ENCODE assay signal across 8 cellular contexts in genomic region chr11:108467091-108467823, GRCh38. TPM values are rescaled to one million over a fixed set of nuclear protein-coding genes. Genes with fewer than 3 reads are reported as not detected.
A peak's percentile ranks its signal among the peaks of the same experiment; 100 is the strongest.
DNase-seq lines count a peak whose midpoint lies in the region; ATAC-seq and TF ChIP-seq lines count a peak whose summit lies in the region.

TSS of gene C11orf65 (minus strand) at chr11:108467529. CDS start at chr11:108461559, 5,970 bp downstream.

- no peaks in the 10 kb centered on the region for H3K36me3 ChIP-seq in BJ (ENCODE audit: control insufficient read depth, insufficient read depth, low read length)

- CTCF ChIA-PET in BJ (lab: Yijun Ruan, JAX), result interaction anchor here (0.6 to 1.2 kb wide), 2 partner anchors 180 to 182 kb away, joined by 3 read pairs; no protein-coding TSS in a partner anchor

- POLR2A ChIA-PET in BJ (lab: Charles Lee), result no interaction called here

- no peaks in the 10 kb centered on the region for H3K27me3 ChIP-seq in BJ (ENCODE audit: control insufficient read depth, insufficient read depth, low read length)

- no peak for TF ChIP-seq CTCF in BJ (IDR thresholded peaks at IDR 0.05; ENCODE audit: insufficient read depth, low read depth, low read length)

- peak within 1 kb of the TSS; percentile 94 for H3K27ac ChIP-seq in cingulate gyrus (ENCODE audit: low read depth, low read length)

- H3K4me3 ChIP-seq in BJ (ENCODE audit: low read depth, low read length), result peak within 1 kb of the TSS; percentile 78

- peak; percentile 98 for ATAC-seq in HG03457 (IDR thresholded peaks at IDR 0.05; ENCODE audit: unreplicated experiment)

- DNase-seq in BJ (ENCODE audit: low read depth) (peak; percentile 80), GM19240 (ENCODE audit: insufficient read length, low spot score) (peak; percentile 79), NCI-H524 (lab: John Stamatoyannopoulos, UW) (peak; percentile 94 to 96), kidney glomerular epithelial cell (lab: John Stamatoyannopoulos, UW) (peak; percentile 93)
- DNase-seq in activated CD4-positive, alpha-beta T cell treated with anti-CD3 and anti-CD28 coated beads for 4 hours, result peak; percentile 95 to 96
- DNase-seq in stimulated activated CD4-positive, alpha-beta T cell treated with anti-CD3 and anti-CD28 coated beads, Interleukin-15, amount 100 ng/mL, for 48 hours (ENCODE audit: low read depth in 2 of 2), result peak; percentile 90 to 94

RNA-seq across cellular contexts. Expression of gene C11orf65, which starts in this region (rescaled TPM):
- polyA plus RNA-seq in BJ (2011; rRNA removed), result 0.18 and 0.54 TPM in 2 replicates
- not detected in 2 replicates for polyA minus RNA-seq in BJ (2011; rRNA and poly(A)+ RNA removed)

Comparison
In these comparisons a context has a peak if more than half of its experiments do, and no peak if none do; other contexts are left out.
1. Peak in every context shown above with its lines: DNase-seq, ATAC-seq, H3K4me3 ChIP-seq and H3K27ac ChIP-seq.
2. Peak in DNase-seq and H3K4me3 ChIP-seq in BJ; RNA of the gene not detected or under 1 TPM.